In genomic region chr2:215883799-215884198, GRCh38 we compare ENCODE assay signal across 12 cellular contexts.
DNase-seq lines count a peak whose midpoint lies in the region; ATAC-seq, FAIRE-seq and TF ChIP-seq lines count a peak whose summit lies in the region.
"Had no signal": no experiment of that assay in that cellular context is flagged by ENCODE, and none has a peak within 500 bp of the region (broad histone marks: within the 10 kb centered on the region; RNA-seq: fewer than 3 reads in every experiment).

No MANE protein-coding gene starts in this region.

- no peaks in the 10 kb centered on the region for H3K4me1 Mint-ChIP-seq in CD8-positive, alpha-beta T cell (ENCODE audit: low read depth)
- H3K4me1 Mint-ChIP-seq: CD4-positive, CD25-positive, alpha-beta regulatory T cell had no signal

- CTCF ChIA-PET in CD8-positive, alpha-beta T cell (lab: Charles Lee), result no interaction called here

- FAIRE-seq in HTR-8/SVneo (lab: Jason Lieb, UNC), result no peak

- H2AFZ ChIP-seq in osteoblast (ENCODE audit: low read length), result no peak overlapping the region

- H3K27me3 Mint-ChIP-seq in CD8-positive, alpha-beta T cell (ENCODE audit: low read depth), result peaks cover 6% of the 10 kb centered on the region

- DNase-seq in osteoblast (ENCODE audit: insufficient read length, low spot score, missing footprints) (no peak), HTR-8/SVneo (ENCODE audit: insufficient read length, low spot score) (no peak), spleen (no peak), prostate gland (ENCODE audit: low spot score) (no peak)
- DNase-seq in CD8-positive, alpha-beta T cell, result no peak
- DNase-seq: activated T-cell treated with anti-CD3 and anti-CD28 coated beads, Interleukin-2, amount 50 U/mL, for 1 hour; CD4-positive, CD25-positive, alpha-beta regulatory T cell; mesendoderm; thyroid gland had no signal

- TF ChIP-seq CTCF in osteoblast (IDR thresholded peaks at IDR 0.05; ENCODE audit: extremely low read depth, low read depth, low read length) (no peak), spleen (IDR thresholded peaks at IDR 0.05 in 8 of 11, conservative IDR thresholded peaks at IDR 0.05 in 3 of 11) (no peak), prostate gland (IDR thresholded peaks at IDR 0.05) (no peak)
- TF ChIP-seq CTCF in CD8-positive, alpha-beta T cell (IDR thresholded peaks at IDR 0.05), result no peak

- H3K36me3 ChIP-seq in osteoblast (ENCODE audit: insufficient read depth, low read length) (no peaks in the 10 kb centered on the region), spleen (no peaks in the 10 kb centered on the region), prostate gland (no peaks in the 10 kb centered on the region)
- no peaks in the 10 kb centered on the region for H3K36me3 ChIP-seq in CD8-positive, alpha-beta T cell (ENCODE audit: insufficient read depth, low read length)
- H3K36me3 ChIP-seq: thyroid gland had no signal

- intact Hi-C loops in CD8-positive, alpha-beta T cell (cut with DNase I, micrococcal nuclease), result no loop called here
- intact Hi-C loops in spleen (cut with DNase I; ENCODE audit: low total_unique reads) (no loop called here), prostate gland (cut with DNase I) (no loop called here)

- POLR2A ChIA-PET in CD8-positive, alpha-beta T cell (lab: Charles Lee), result no interaction called here

- no peak overlapping the region for H3K4me2 ChIP-seq in osteoblast (ENCODE audit: insufficient read depth, low read length)

- no peaks in the 10 kb centered on the region for H3K36me3 Mint-ChIP-seq in CD8-positive, alpha-beta T cell
- H3K36me3 Mint-ChIP-seq: CD4-positive, CD25-positive, alpha-beta regulatory T cell had no signal

- H3K79me2 ChIP-seq in osteoblast (ENCODE audit: insufficient read depth, low read length), result no peaks in the 10 kb centered on the region

- no peak overlapping the region for H3K27ac Mint-ChIP-seq in CD8-positive, alpha-beta T cell
- H3K27ac Mint-ChIP-seq: CD4-positive, CD25-positive, alpha-beta regulatory T cell had no signal

- ATAC-seq in GM18873 (IDR thresholded peaks at IDR 0.05; ENCODE audit: low FRiP score, unreplicated experiment) (peak; percentile 57), GM21825 (IDR thresholded peaks at IDR 0.05; ENCODE audit: unreplicated experiment) (peak; percentile 69), HG03196 (IDR thresholded peaks at IDR 0.05; ENCODE audit: unreplicated experiment) (peak; percentile 68)
- ATAC-seq in CD8-positive, alpha-beta T cell, result no peak

- H3K9me3 ChIP-seq in osteoblast (ENCODE audit: low read depth, low read length) (no peaks in the 10 kb centered on the region), spleen (no peaks in the 10 kb centered on the region), prostate gland (no peaks in the 10 kb centered on the region)
- H3K9me3 ChIP-seq in CD8-positive, alpha-beta T cell (ENCODE audit: low read length), result no peaks in the 10 kb centered on the region
- H3K9me3 ChIP-seq: thyroid gland had no signal

- no peak overlapping the region for H3K4me3 ChIP-seq in osteoblast (ENCODE audit: insufficient read depth, low read length)
- H3K4me3 ChIP-seq in CD8-positive, alpha-beta T cell (ENCODE audit: low read depth, low read length), result no peak overlapping the region
- no peak overlapping the region for H3K4me3 ChIP-seq in spleen
- H3K4me3 ChIP-seq in prostate gland, result no peak overlapping the region
- H3K4me3 ChIP-seq: thyroid gland had no signal

- no peak overlapping the region for H3K4me3 Mint-ChIP-seq in CD8-positive, alpha-beta T cell
- H3K4me3 Mint-ChIP-seq: CD4-positive, CD25-positive, alpha-beta regulatory T cell had no signal

- H3K27me3 ChIP-seq in osteoblast (ENCODE audit: insufficient read depth, low read length) (no peaks in the 10 kb centered on the region), spleen (replicated peaks in 1 of 7) (no peaks in the 10 kb centered on the region), prostate gland (replicated peaks; ENCODE audit: insufficient read depth) (no peaks in the 10 kb centered on the region)
- no peaks in the 10 kb centered on the region for H3K27me3 ChIP-seq in CD8-positive, alpha-beta T cell (ENCODE audit: insufficient read depth, low read length)
- H3K27me3 ChIP-seq: thyroid gland had no signal

- no peak for TF ChIP-seq POLR2A in spleen (IDR thresholded peaks at IDR 0.05)
- TF ChIP-seq POLR2A in prostate gland (IDR thresholded peaks at IDR 0.05), result no peak

- H3K4me1 ChIP-seq in osteoblast (ENCODE audit: insufficient read depth, low read length) (peaks cover 44% of the 10 kb centered on the region), spleen (no peaks in the 10 kb centered on the region), prostate gland (replicated peaks) (no peaks in the 10 kb centered on the region)
- H3K4me1 ChIP-seq in CD8-positive, alpha-beta T cell (ENCODE audit: insufficient read depth, low read length), result no peaks in the 10 kb centered on the region
- H3K4me1 ChIP-seq: thyroid gland had no signal

- H4K20me1 ChIP-seq in osteoblast (ENCODE audit: insufficient read depth, low read length), result no peaks in the 10 kb centered on the region

- H3K27ac ChIP-seq in osteoblast (ENCODE audit: low read depth, low read length) (peak overlapping the region; percentile 95), spleen (no peak overlapping the region), prostate gland (no peak overlapping the region)
- H3K27ac ChIP-seq in CD8-positive, alpha-beta T cell (ENCODE audit: low read depth, low read length), result no peak overlapping the region
- H3K27ac ChIP-seq: thyroid gland had no signal

- no peaks in the 10 kb centered on the region for H3K9me3 Mint-ChIP-seq in CD8-positive, alpha-beta T cell
